In the genomic region with DNA sequence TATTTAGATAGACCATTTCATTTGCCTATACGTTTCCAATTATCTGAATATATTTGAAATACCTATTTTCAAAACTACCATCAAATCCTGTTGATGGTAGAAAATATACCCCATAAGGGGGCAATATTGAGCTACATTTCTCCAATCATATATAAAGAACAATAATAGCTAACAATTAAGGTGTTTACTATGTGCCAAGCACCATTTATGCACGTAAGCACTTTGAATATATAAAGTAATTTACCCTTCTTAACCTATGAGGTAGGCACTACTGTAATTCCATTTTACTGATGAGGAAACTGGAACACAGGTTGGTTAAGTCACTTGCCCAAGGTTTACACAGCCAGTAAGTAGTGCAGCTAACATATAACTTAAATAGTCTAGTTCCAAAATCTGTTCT, we compare ENCODE assay signal across 7 cellular contexts.
DNase-seq lines count a peak whose midpoint lies in the region; ATAC-seq and TF ChIP-seq lines count a peak whose summit lies in the region.

No MANE protein-coding gene starts in this region.

- no peak for DNase-seq in GM10266 (ENCODE audit: extremely low spot score)
- peak; percentile 1 for DNase-seq in NCI-H1092 (lab: John Stamatoyannopoulos, UW)
- DNase-seq in brain microvascular endothelial cell: no peak
- peak; percentile 35 for DNase-seq in mesendoderm

- no CpG with 5 or more reads among the region's 2 CpGs for WGBS in mesendoderm (ENCODE audit: extremely low coverage, insufficient coverage, low lambda C conversion rate)

- no peak overlapping the region for H2BK120ac ChIP-seq in mesendoderm (ENCODE audit: low read depth, low read length)

- ATAC-seq in HG02981 (IDR thresholded peaks at IDR 0.05; ENCODE audit: unreplicated experiment): no peak
- ATAC-seq in HG02642 (IDR thresholded peaks at IDR 0.05; ENCODE audit: poor library complexity, unreplicated experiment): no peak
- ATAC-seq in GM21423 (IDR thresholded peaks at IDR 0.05; ENCODE audit: unreplicated experiment): no peak

- no peak overlapping the region for H2BK15ac ChIP-seq in mesendoderm (replicated peaks; ENCODE audit: low read depth)

- no peak overlapping the region for H2BK5ac ChIP-seq in mesendoderm (ENCODE audit: low read length)

- H2AK5ac ChIP-seq in mesendoderm (ENCODE audit: low read length): no peak overlapping the region

- peaks cover 2% of the 10 kb centered on the region for H3K36me3 ChIP-seq in brain microvascular endothelial cell (replicated peaks)
- no peaks in the 10 kb centered on the region for H3K36me3 ChIP-seq in mesendoderm (ENCODE audit: control insufficient read depth, insufficient read depth, low read length)

- TF ChIP-seq CTCF in GM10266 (IDR thresholded peaks at IDR 0.05; ENCODE audit: control insufficient read depth, insufficient read depth, low read depth, missing control alignments): peak; percentile 33
- TF ChIP-seq CTCF in brain microvascular endothelial cell (IDR thresholded peaks at IDR 0.05; ENCODE audit: low read depth, low read length, missing control alignments): peak; percentile 19

- H3K27me3 ChIP-seq in brain microvascular endothelial cell (replicated peaks) (no peaks in the 10 kb centered on the region), mesendoderm (ENCODE audit: insufficient read depth, low read length, poor library complexity) (no peaks in the 10 kb centered on the region)

- H3K4me3 ChIP-seq in brain microvascular endothelial cell (ENCODE audit: low read depth, low read length) (no peak overlapping the region), mesendoderm (ENCODE audit: low read length) (no peak overlapping the region)

- H3K79me2 ChIP-seq in mesendoderm (ENCODE audit: control insufficient read depth, insufficient read depth, low read length): no peaks in the 10 kb centered on the region

- H3K4me2 ChIP-seq in mesendoderm (ENCODE audit: low read length): no peak overlapping the region

- H3K9ac ChIP-seq in mesendoderm (ENCODE audit: low read length): no peak overlapping the region

- no peak overlapping the region for H3K23ac ChIP-seq in mesendoderm (ENCODE audit: low read length)

- H3K27ac ChIP-seq in brain microvascular endothelial cell (no peak overlapping the region), mesendoderm (ENCODE audit: low read depth, low read length) (no peak overlapping the region)

- no peaks in the 10 kb centered on the region for H3K79me1 ChIP-seq in mesendoderm (ENCODE audit: low read length)

- no peak overlapping the region for H3K4ac ChIP-seq in mesendoderm (ENCODE audit: low read depth, low read length)

- no peak overlapping the region for H3K18ac ChIP-seq in mesendoderm (ENCODE audit: low read length)

- H4K8ac ChIP-seq in mesendoderm (ENCODE audit: low read depth, low read length): no peak overlapping the region

- in situ Hi-C loops in brain microvascular endothelial cell (cut with HindIII; ENCODE audit: low pct_ligation_motif_present, low sequenced_read_pairs): loop anchor here (25.0 kb wide), 1 partner anchor 341 kb away; no protein-coding TSS in a partner anchor

- H3K56ac ChIP-seq in mesendoderm (ENCODE audit: low read length): no peak overlapping the region

- H4K5ac ChIP-seq in mesendoderm (ENCODE audit: low read length): no peak overlapping the region

- no peaks in the 10 kb centered on the region for H3K4me1 ChIP-seq in mesendoderm (ENCODE audit: control insufficient read depth, low read depth, low read length)

Comparison
In these comparisons a context has a peak if more than half of its experiments do, and no peak if none do; other contexts are left out.
1. DNase-seq: peak in NCI-H1092 (single experiment) and mesendoderm (single experiment); none in GM10266 (single experiment) and brain microvascular endothelial cell (single experiment).